ENCODE assay signal across 33 cellular contexts in genomic region chr11:92046103-92046502, GRCh38.
"Had no signal": no experiment of that assay in that cellular context is flagged by ENCODE, and none has a peak within 500 bp of the region (broad histone marks: within the 10 kb centered on the region; RNA-seq: fewer than 3 reads in every experiment).

No MANE protein-coding gene starts in this region.

- H3K27me3 ChIP-seq: MG63 had no signal

- DNase-seq: Karpas-422, Kasumi-1, MG63, MM.1S, MV-4-11, NCI-H1048, NCI-H1092, NCI-H1092 treated with DMSO at 0.1 percent for 48 hours, NCI-H1105, NCI-H1105 treated with DMSO at 0.1 percent for 48 hours, NCI-H1417 treated with DMSO at 0.1 percent for 48 hours, NCI-H1436, NCI-H1436 treated with DMSO at 0.1 percent for 48 hours, NCI-H146, NCI-H1694, NCI-H1694 treated with DMSO at 0.1 percent for 48 hours, NCI-H187, NCI-H187 treated with DMSO at 0.1 percent for 48 hours, NCI-H1930, NCI-H2029, NCI-H2029 treated with DMSO at 0.1 percent for 48 hours, NCI-H2081, NCI-H2081 treated with DMSO at 0.1 percent for 48 hours, NCI-H2107, NCI-H2171, NCI-H2171 treated with DMSO at 0.1 percent for 48 hours, NCI-H2227 treated with DMSO at 0.1 percent for 48 hours, NCI-H226, NCI-H345, NCI-H446, NCI-H446 treated with DMSO at 0.1 percent for 48 hours, NCI-H510A, NCI-H510A treated with DMSO at 0.1 percent for 48 hours had no signal

- H3K9me3 ChIP-seq: MG63 had no signal

- H3K36me3 ChIP-seq: MG63 had no signal

- H3K4me3 ChIP-seq: MG63 had no signal
